In genomic region chr2:162069200-162069910, GRCh38 we compare ENCODE assay signal across 30 cellular contexts. TPM values are rescaled to one million over a fixed set of nuclear protein-coding genes. Genes with fewer than 3 reads are reported as not detected.
DNase-seq lines count a peak whose midpoint lies in the region; ATAC-seq and TF ChIP-seq lines count a peak whose summit lies in the region.
"Had no signal": no experiment of that assay in that cellular context is flagged by ENCODE, and none has a peak within 500 bp of the region (broad histone marks: within the 10 kb centered on the region; RNA-seq: fewer than 3 reads in every experiment).

No MANE protein-coding gene starts in this region.

- no peak overlapping the region for H2AK5ac ChIP-seq in trophoblast cell (ENCODE audit: low read length)

- peaks cover 20% of the 10 kb centered on the region for H3K79me1 ChIP-seq in trophoblast cell (ENCODE audit: low read length)

- no CpG with 5 or more reads among the region's 4 CpGs for WGBS in trophoblast cell (ENCODE audit: extremely low coverage, insufficient coverage, insufficient read length)

- H3K14ac ChIP-seq in trophoblast cell (ENCODE audit: low read length), result no peak overlapping the region

- no peaks in the 10 kb centered on the region for H3K9me3 Mint-ChIP-seq in activated CD8-positive, alpha-beta T cell treated with anti-CD3 and anti-CD28 coated beads, Interleukin-2, amount 10 ng/mL, durations not matched to agents 7 days and 5 days (ENCODE audit: insufficient read depth)
- H3K9me3 Mint-ChIP-seq in activated CD8-positive, alpha-beta T cell treated with anti-CD3 and anti-CD28 coated beads for 36 hours, result no peaks in the 10 kb centered on the region
- no peaks in the 10 kb centered on the region for H3K9me3 Mint-ChIP-seq in HFFc6
- H3K9me3 Mint-ChIP-seq: activated naive CD4-positive, alpha-beta T cell treated with anti-CD3 and anti-CD28 coated beads, Interleukin-2, amount 50 U/mL, for 72 hours; central memory CD8-positive, alpha-beta T cell; dendritic cell treated with granulocyte-macrophage colony-stimulating factor and Interleukin-4, amounts not matched to agents 40 ng/mL and 50 ng/mL, for 4 days; endodermal cell; H9; nephron progenitor cell had no signal

- TF ChIP-seq CTCF in activated CD8-positive, alpha-beta T cell treated with anti-CD3 and anti-CD28 coated beads for 36 hours (IDR thresholded peaks at IDR 0.05), result no peak
- TF ChIP-seq CTCF in HFFc6 (IDR thresholded peaks at IDR 0.05) (no peak), fibroblast of villous mesenchyme (IDR thresholded peaks at IDR 0.05; ENCODE audit: insufficient read depth, low read depth, low read length) (no peak)

- no peak overlapping the region for H4K8ac ChIP-seq in trophoblast cell (ENCODE audit: low read depth, low read length)

- peaks cover 3% of the 10 kb centered on the region for H3K79me2 ChIP-seq in trophoblast cell (ENCODE audit: control insufficient read depth, insufficient read depth, low read length, poor library complexity)

- CTCF ChIA-PET in activated CD8-positive, alpha-beta T cell treated with anti-CD3 and anti-CD28 coated beads, Interleukin-2, amount 10 ng/mL, durations not matched to agents 7 days and 5 days (lab: Charles Lee), result interaction anchor here (2.6 kb wide), 1 partner anchor 11 kb away, joined by 16 read pairs; no protein-coding TSS in a partner anchor
- CTCF ChIA-PET in activated CD8-positive, alpha-beta T cell treated with anti-CD3 and anti-CD28 coated beads for 36 hours (lab: Charles Lee), result interaction anchor here (1.3 to 1.7 kb wide), 2 partner anchors 9 to 62 kb away, joined by 3 to 5 read pairs; no protein-coding TSS in a partner anchor

- H3K4ac ChIP-seq in trophoblast cell (ENCODE audit: low read depth, low read length), result no peak overlapping the region

- H2BK5ac ChIP-seq in trophoblast cell (ENCODE audit: low read depth, low read length, poor library complexity), result no peak overlapping the region

- no peaks in the 10 kb centered on the region for H3K27me3 ChIP-seq in trophoblast cell (ENCODE audit: insufficient read depth, low read length)

- H3K4me3 ChIP-seq in fibroblast of villous mesenchyme (ENCODE audit: low read depth, low read length) (peak overlapping the region; percentile 91), trophoblast cell (ENCODE audit: low read depth, low read length) (no peak overlapping the region)
- H3K4me3 ChIP-seq: BLaER1, left lung, upper lobe of left lung had no signal

- no peak overlapping the region for H2BK120ac ChIP-seq in trophoblast cell (ENCODE audit: insufficient read depth, low read length, poor library complexity)

- H3K27me3 Mint-ChIP-seq in activated CD8-positive, alpha-beta T cell treated with anti-CD3 and anti-CD28 coated beads, Interleukin-2, amount 10 ng/mL, durations not matched to agents 7 days and 5 days (ENCODE audit: low read depth), result no peaks in the 10 kb centered on the region
- no peaks in the 10 kb centered on the region for H3K27me3 Mint-ChIP-seq in activated CD8-positive, alpha-beta T cell treated with anti-CD3 and anti-CD28 coated beads for 36 hours
- H3K27me3 Mint-ChIP-seq in HFFc6 (ENCODE audit: insufficient read depth), result peaks cover 2% of the 10 kb centered on the region; the same call in 1 of the 2 replicates

- H3K4me1 Mint-ChIP-seq in activated CD8-positive, alpha-beta T cell treated with anti-CD3 and anti-CD28 coated beads, Interleukin-2, amount 10 ng/mL, durations not matched to agents 7 days and 5 days (ENCODE audit: low read depth), result peaks cover 74% of the 10 kb centered on the region
- peaks cover 47% of the 10 kb centered on the region for H3K4me1 Mint-ChIP-seq in activated CD8-positive, alpha-beta T cell treated with anti-CD3 and anti-CD28 coated beads for 36 hours (ENCODE audit: low read depth)
- peaks cover 60% of the 10 kb centered on the region for H3K4me1 Mint-ChIP-seq in HFFc6 (ENCODE audit: low read depth)

- H3K27ac ChIP-seq in trophoblast cell (ENCODE audit: low read depth, low read length), result peak overlapping the region; percentile 89
- H3K27ac ChIP-seq: BLaER1, upper lobe of left lung had no signal

- H3K4me1 ChIP-seq in trophoblast cell (ENCODE audit: control insufficient read depth in 1 of 2, insufficient read depth in 2 of 2, low read length in 2 of 2), result peaks cover 11 to 21% of the 10 kb centered on the region in 2 experiments
- H3K4me1 ChIP-seq: BLaER1 had no signal

- no peak overlapping the region for H3K4me2 ChIP-seq in trophoblast cell (ENCODE audit: low read length)
- H3K4me2 ChIP-seq: BLaER1 had no signal

- intact Hi-C loops in activated CD8-positive, alpha-beta T cell treated with anti-CD3 and anti-CD28 coated beads for 36 hours (cut with micrococcal nuclease), result no loop called here
- intact Hi-C loops in posterior vena cava (cut with DNase I), result no loop called here
- intact Hi-C loops in posterior cingulate gyrus (cut with DNase I), result no loop called here

- ATAC-seq in activated CD8-positive, alpha-beta T cell treated with anti-CD3 and anti-CD28 coated beads, Interleukin-2, amount 10 ng/mL, durations not matched to agents 7 days and 5 days, result no peak
- no peak for ATAC-seq in activated CD8-positive, alpha-beta T cell treated with anti-CD3 and anti-CD28 coated beads for 36 hours
- ATAC-seq: activated naive CD4-positive, alpha-beta T cell treated with anti-CD3 and anti-CD28 coated beads, Interleukin-2, amount 50 U/mL, for 72 hours; esophagus mucosa; left lung; Panc1 had no signal

- H4K12ac ChIP-seq in trophoblast cell (ENCODE audit: low read depth, low read length), result no peak overlapping the region

- peaks cover 85% of the 10 kb centered on the region for H3K36me3 Mint-ChIP-seq in activated CD8-positive, alpha-beta T cell treated with anti-CD3 and anti-CD28 coated beads, Interleukin-2, amount 10 ng/mL, durations not matched to agents 7 days and 5 days (ENCODE audit: low read depth)
- H3K36me3 Mint-ChIP-seq in activated CD8-positive, alpha-beta T cell treated with anti-CD3 and anti-CD28 coated beads for 36 hours (ENCODE audit: low read depth), result peaks cover 34% of the 10 kb centered on the region
- peaks cover 18% of the 10 kb centered on the region for H3K36me3 Mint-ChIP-seq in HFFc6 (ENCODE audit: low read depth)

- DNase-seq in activated CD8-positive, alpha-beta T cell treated with anti-CD3 and anti-CD28 coated beads, Interleukin-2, amount 10 ng/mL, durations not matched to agents 7 days and 5 days, result no peak
- no peak for DNase-seq in activated CD8-positive, alpha-beta T cell treated with anti-CD3 and anti-CD28 coated beads for 36 hours
- DNase-seq in HFFc6 (no peak), fibroblast of villous mesenchyme (ENCODE audit: low read depth) (peak; percentile 63), trophoblast cell (no peak), posterior vena cava (ENCODE audit: low spot score) (no peak), GOT3 (lab: John Stamatoyannopoulos, UW) (no peak), posterior cingulate gyrus (no peak)
- DNase-seq: activated CD4-positive, alpha-beta T cell treated with anti-CD3 and anti-CD28 coated beads for 4 hours; Caco-2; DMS79; endodermal cell; GF-D8; H9; left lung; midbrain; NCI-H2029; NCI-H526; nephron progenitor cell; stimulated activated CD4-positive, alpha-beta T cell treated with anti-CD3 and anti-CD28 coated beads, Interleukin-12 subunit alpha, Interleukin-12 subunit beta, amount 100 ng/mL, for 4 hours; stimulated activated CD4-positive, alpha-beta T cell treated with anti-CD3 and anti-CD28 coated beads, Interleukin-4, amount 100 ng/mL, for 1 hour; upper lobe of left lung had no signal

- POLR2A ChIA-PET in activated CD8-positive, alpha-beta T cell treated with anti-CD3 and anti-CD28 coated beads, Interleukin-2, amount 10 ng/mL, durations not matched to agents 7 days and 5 days (lab: Charles Lee), result interaction anchor here (0.8 to 1.3 kb wide), 3 partner anchors 9 to 115 kb away, joined by 3 to 4 read pairs (median 3); no protein-coding TSS in a partner anchor
- POLR2A ChIA-PET in activated CD8-positive, alpha-beta T cell treated with anti-CD3 and anti-CD28 coated beads for 36 hours (lab: Charles Lee), result interaction anchor here (0.5 to 5.9 kb wide), 3 partner anchors 9 to 77 kb away, joined by 3 to 65 read pairs (median 4); no protein-coding TSS in a partner anchor

- H4K91ac ChIP-seq in trophoblast cell (ENCODE audit: low read depth, low read length), result no peak overlapping the region

- no peaks in the 10 kb centered on the region for H3K9me3 ChIP-seq in trophoblast cell (ENCODE audit: insufficient read depth, low read depth, low read length)
- H3K9me3 ChIP-seq: Caco-2, left lung, upper lobe of left lung had no signal

- peak overlapping the region; percentile 23 for H3K27ac Mint-ChIP-seq in activated CD8-positive, alpha-beta T cell treated with anti-CD3 and anti-CD28 coated beads, Interleukin-2, amount 10 ng/mL, durations not matched to agents 7 days and 5 days
- no peak overlapping the region for H3K27ac Mint-ChIP-seq in activated CD8-positive, alpha-beta T cell treated with anti-CD3 and anti-CD28 coated beads for 36 hours
- H3K27ac Mint-ChIP-seq in HFFc6, result peak overlapping the region; percentile 37
- H3K27ac Mint-ChIP-seq: dendritic cell treated with granulocyte-macrophage colony-stimulating factor and Interleukin-4, amounts not matched to agents 40 ng/mL and 50 ng/mL, for 4 days; endodermal cell; H9; nephron progenitor cell had no signal

- H3K36me3 ChIP-seq in trophoblast cell (ENCODE audit: control insufficient read depth in 1 of 2, insufficient read depth in 2 of 2, low read length in 2 of 2), result no peaks in the 10 kb centered on the region
- H3K36me3 ChIP-seq: BLaER1, left lung, upper lobe of left lung had no signal

- H2AFZ ChIP-seq in trophoblast cell (ENCODE audit: insufficient read depth, low read length, poor library complexity), result no peak overlapping the region

- H3K9ac ChIP-seq in trophoblast cell (ENCODE audit: low read length), result no peak overlapping the region
- H3K9ac ChIP-seq: BLaER1 had no signal

- no peak overlapping the region for H3K23ac ChIP-seq in trophoblast cell (ENCODE audit: low read length)

- no peak overlapping the region for H2BK12ac ChIP-seq in trophoblast cell (ENCODE audit: low read length)

- no peak overlapping the region for H3K18ac ChIP-seq in trophoblast cell (ENCODE audit: low read length)

- peak overlapping the region; percentile 57 for H3K4me3 Mint-ChIP-seq in activated CD8-positive, alpha-beta T cell treated with anti-CD3 and anti-CD28 coated beads, Interleukin-2, amount 10 ng/mL, durations not matched to agents 7 days and 5 days
- no peak overlapping the region for H3K4me3 Mint-ChIP-seq in activated CD8-positive, alpha-beta T cell treated with anti-CD3 and anti-CD28 coated beads for 36 hours
- H3K4me3 Mint-ChIP-seq in HFFc6, result peak overlapping the region; percentile 26; the same call in 1 of the 2 replicates
- H3K4me3 Mint-ChIP-seq: central memory CD8-positive, alpha-beta T cell; dendritic cell treated with granulocyte-macrophage colony-stimulating factor and Interleukin-4, amounts not matched to agents 40 ng/mL and 50 ng/mL, for 4 days; endodermal cell; H9; nephron progenitor cell had no signal

RNA-seq across cellular contexts. Expression of gene DPP4, which starts 4.7 kb away (rescaled TPM):
- total RNA-seq in activated CD8-positive, alpha-beta T cell treated with anti-CD3 and anti-CD28 coated beads, Interleukin-2, amount 10 ng/mL, durations not matched to agents 7 days and 5 days, result 100 to 1,000 TPM; 158 TPM
- total RNA-seq in activated CD8-positive, alpha-beta T cell treated with anti-CD3 and anti-CD28 coated beads for 36 hours, result 10 to 100 TPM; 25.9 to 26.4 TPM
- 10 to 100 TPM; 30.7 to 44.1 (median 36.4) TPM for total RNA-seq in HFFc6 (2021; fragmentation: NEBNext Ultra II Directional; extraction: Animal tissue kit (Norgen Biotek cat#: 25700))
- total RNA-seq in fibroblast of villous mesenchyme, result 58.6 and 130 TPM in 2 replicates
- 28.3 and 29.4 TPM in 2 replicates for polyA plus RNA-seq in trophoblast cell (2013)
- 1 to 10 TPM; 2.4 to 5.1 TPM for total RNA-seq in posterior vena cava
- total RNA-seq: MCF 10A, osteocyte had no signal
